Comparison of ENCODE assay signal across 8 cellular contexts in genomic region chr3:156605686-156606605, GRCh38. TPM values are rescaled to one million over a fixed set of nuclear protein-coding genes. Genes with fewer than 3 reads are reported as not detected.
DNase-seq lines count a peak whose midpoint lies in the region; ATAC-seq, FAIRE-seq and TF ChIP-seq lines count a peak whose summit lies in the region.

No MANE protein-coding gene starts in this region.

- H3K79me2 ChIP-seq in neural cell (replicated peaks; ENCODE audit: insufficient read depth, low read length): no peaks in the 10 kb centered on the region

- CTCF ChIA-PET in GM10248 (lab: Yijun Ruan, JAX): interaction anchor here (0.9 to 1.9 kb wide), 5 partner anchors 8 to 531 kb away, joined by 3 to 7 read pairs (median 6); partner anchors contain the start of gene SSR3

- H3K36me3 ChIP-seq in neural cell (ENCODE audit: insufficient read depth, low read length): no peaks in the 10 kb centered on the region

- no peaks in the 10 kb centered on the region for H3K9me2 ChIP-seq in neural cell (ENCODE audit: insufficient read depth, low read length)

- peak overlapping the region; percentile 28 for H2AFZ ChIP-seq in neural cell (ENCODE audit: low read depth, low read length)

- peak overlapping the region; percentile 54 for H3K4me3 ChIP-seq in WI38 (ENCODE audit: low read depth, low read length)
- peak overlapping the region; percentile 26 to 50 for H3K4me3 ChIP-seq in foreskin fibroblast (ENCODE audit: low read depth in 1 of 2, low read length in 2 of 2)
- H3K4me3 ChIP-seq in neural cell (ENCODE audit: low read length): peak overlapping the region; percentile 55

- no peak for TF ChIP-seq RAD21 in neural cell (conservative IDR thresholded peaks at IDR 0.05)

- H3K27ac ChIP-seq in neural cell (ENCODE audit: low read length): no peak overlapping the region

- TF ChIP-seq CTCF in GM10248 (IDR thresholded peaks at IDR 0.05; ENCODE audit: control extremely low read depth, extremely low read depth, low read depth, missing control alignments) (no peak), WI38 (IDR thresholded peaks at IDR 0.05; ENCODE audit: low read depth, low read length) (no peak), foreskin fibroblast (IDR thresholded peaks at IDR 0.05; ENCODE audit: low read depth, low read length) (no peak), neural cell (IDR thresholded peaks at IDR 0.05; ENCODE audit: poor library complexity, severe bottlenecking) (no peak)

- no peak overlapping the region for H3K4me2 ChIP-seq in neural cell (ENCODE audit: low read length)

- no peak overlapping the region for H3K9ac ChIP-seq in neural cell (ENCODE audit: low read length)

- H4K20me1 ChIP-seq in neural cell (ENCODE audit: insufficient read depth): no peaks in the 10 kb centered on the region

- TF ChIP-seq EP300 in neural cell (conservative IDR thresholded peaks at IDR 0.05; ENCODE audit: poor library complexity, severe bottlenecking): no peak

- H3K9me3 ChIP-seq in neural cell (ENCODE audit: low read length): no peaks in the 10 kb centered on the region

- ATAC-seq in HG03108 (IDR thresholded peaks at IDR 0.05; ENCODE audit: unreplicated experiment): peak; percentile 33

- no peaks in the 10 kb centered on the region for H3F3A ChIP-seq in neural cell (ENCODE audit: insufficient read depth, low read length, poor library complexity, severe bottlenecking)

- POLR2A ChIA-PET in GM10248 (lab: Yijun Ruan, JAX): no interaction called here

- H3K27me3 ChIP-seq in neural cell (ENCODE audit: insufficient read depth, low read depth, low read length): no peaks in the 10 kb centered on the region

- TF ChIP-seq POLR2A in GM12891 (IDR thresholded peaks at IDR 0.05; ENCODE audit: low read depth, low read length): no peak

- DNase-seq in GM10248 (ENCODE audit: extremely low spot score) (peak; percentile 22), foreskin fibroblast (peak; percentile 83 to 85), GM12891 (ENCODE audit: insufficient read length, low spot score) (no peak)
- no peak for DNase-seq in activated effector memory CD4-positive, alpha-beta T cell treated with anti-CD3 and anti-CD28 coated beads, Interleukin-2, amount 50 U/mL, for 16 hours
- no peak for DNase-seq in stimulated activated naive CD4-positive, alpha-beta T cell treated with Interleukin-2 at 50 U/mL for 16 hours (lab: John Stamatoyannopoulos, UW)

- FAIRE-seq in GM12891 (lab: Jason Lieb, UNC): no peak

TF ChIP-seq in neural cell, 6 proteins besides CTCF, POLR2A, EP300 and RAD21:
- TF ChIP-seq TAF1 (IDR thresholded peaks at IDR 0.05; ENCODE audit: low read depth): no peak
- no peak for TF ChIP-seq POLR2AphosphoS5 (IDR thresholded peaks at IDR 0.05)
- no peak for TF ChIP-seq REST (IDR thresholded peaks at IDR 0.05; ENCODE audit: borderline replicate concordance)
- TF ChIP-seq MXI1 (conservative IDR thresholded peaks at IDR 0.05; ENCODE audit: poor library complexity, severe bottlenecking): no peak
- TF ChIP-seq EZH2 (IDR thresholded peaks at IDR 0.05; ENCODE audit: borderline replicate concordance, insufficient read depth, low read length, poor library complexity, severe bottlenecking): no peak
- no peak for TF ChIP-seq SMC3 (conservative IDR thresholded peaks at IDR 0.05; ENCODE audit: poor library complexity)

TF ChIP-seq in GM12891, 5 proteins besides CTCF, POLR2A, EP300 and RAD21:
- TF ChIP-seq TAF1 (IDR thresholded peaks at IDR 0.05; ENCODE audit: low read depth, low read length): no peak
- no peak for TF ChIP-seq SPI1 (IDR thresholded peaks at IDR 0.05; ENCODE audit: low read depth, low read length)
- no peak for TF ChIP-seq POU2F2 (IDR thresholded peaks at IDR 0.05; ENCODE audit: low read depth, low read length)
- TF ChIP-seq PAX5 (IDR thresholded peaks at IDR 0.05; ENCODE audit: insufficient read depth, low read length, severe bottlenecking): no peak
- no peak for TF ChIP-seq POLR2AphosphoS5 (IDR thresholded peaks at IDR 0.05; ENCODE audit: low read depth, low read length)

RNA-seq across cellular contexts. Expression of gene SSR3, which starts 51.0 kb away (rescaled TPM):
- 75.1 and 85.6 TPM in 2 replicates for polyA plus RNA-seq in neural cell
- polyA minus RNA-seq in neural cell: 87.3 and 92.0 TPM in 2 replicates
- 139 TPM for polyA plus RNA-seq in GM12891 (2012; ENCODE audit: low read depth, missing spikeins)

Comparison
In these comparisons a context has a peak if more than half of its experiments do, and no peak if none do; other contexts are left out.
1. DNase-seq: peak in GM10248 (single experiment) and foreskin fibroblast (2 of 2); none in activated effector memory CD4-positive, alpha-beta T cell treated with anti-CD3 and anti-CD28 coated beads, Interleukin-2, amount 50 U/mL, for 16 hours (single experiment), stimulated activated naive CD4-positive, alpha-beta T cell treated with Interleukin-2 at 50 U/mL for 16 hours (single experiment) and GM12891 (single experiment).
2. Peak in every context shown above with its lines, with median percentiles within 50 percentile points of each other: H3K4me3 ChIP-seq.